Comparison of ENCODE assay signal across 9 cellular contexts in genomic region chr15:74420193-74420905, GRCh38. TPM values are rescaled to one million over a fixed set of nuclear protein-coding genes. Genes with fewer than 3 reads are reported as not detected.
DNase-seq lines count a peak whose midpoint lies in the region; ATAC-seq, FAIRE-seq and TF ChIP-seq lines count a peak whose summit lies in the region.
"Had no signal": no experiment of that assay in that cellular context is flagged by ENCODE, and none has a peak within 500 bp of the region (broad histone marks: within the 10 kb centered on the region; RNA-seq: fewer than 3 reads in every experiment).

No MANE protein-coding gene starts in this region.

- TF ChIP-seq CTCF in activated CD8-positive, alpha-beta T cell treated with anti-CD3 and anti-CD28 coated beads for 36 hours (IDR thresholded peaks at IDR 0.05) = no peak

- CTCF ChIA-PET in activated CD8-positive, alpha-beta T cell treated with anti-CD3 and anti-CD28 coated beads for 36 hours (lab: Charles Lee) = interaction anchor here (2.3 to 38.4 kb wide), 2 partner anchors 13 to 41 kb away, joined by 4 to 840 read pairs; no protein-coding TSS in a partner anchor

- no peaks in the 10 kb centered on the region for H3K27me3 Mint-ChIP-seq in activated CD8-positive, alpha-beta T cell treated with anti-CD3 and anti-CD28 coated beads for 36 hours

- 69 to 72% methylated on average over 6 to 10 of the region's 10 CpGs for WGBS in GM23248 (ENCODE audit: low coverage in 1 of 2, low lambda C conversion rate in 2 of 2, missing lambda C conversion rate in 2 of 2), 2 experiments
- WGBS in small intestine, 3 donors = 77 to 90% (median 80%) methylated on average over 10 of the region's 10 CpGs

- peaks cover 65% of the 10 kb centered on the region for H3K4me1 Mint-ChIP-seq in activated CD8-positive, alpha-beta T cell treated with anti-CD3 and anti-CD28 coated beads for 36 hours (ENCODE audit: low read depth)

- peaks cover 53% of the 10 kb centered on the region for H3F3A ChIP-seq in GM23248 (ENCODE audit: insufficient read depth)

- no peak for FAIRE-seq in small intestine (lab: Jason Lieb, UNC)

- H3K36me3 ChIP-seq in GM23248 (ENCODE audit: low read depth) (peaks cover 11% of the 10 kb centered on the region; the same call in 1 of the 2 replicates), small intestine (ENCODE audit: control insufficient read depth in 2 of 2, insufficient read depth in 2 of 2, low read length in 2 of 2) (no peaks in the 10 kb centered on the region)

- H3K9ac ChIP-seq in GM23248 = peak overlapping the region; percentile 39

- H3K9me3 ChIP-seq in GM23248 (ENCODE audit: low read depth) (no peaks in the 10 kb centered on the region), small intestine (ENCODE audit: control insufficient read depth, low read depth) (no peaks in the 10 kb centered on the region)

- in situ Hi-C loops in GM23248 (cut with MboI) = no loop called here

- peaks cover 34% of the 10 kb centered on the region for H3K36me3 Mint-ChIP-seq in activated CD8-positive, alpha-beta T cell treated with anti-CD3 and anti-CD28 coated beads for 36 hours (ENCODE audit: low read depth)

- H3K27me3 ChIP-seq in GM23248 (replicated peaks; ENCODE audit: insufficient read depth) (no peaks in the 10 kb centered on the region), small intestine (ENCODE audit: control insufficient read depth in 2 of 2, insufficient read depth in 2 of 2, low read length in 2 of 2) (no peaks in the 10 kb centered on the region)

- H3K4me3 ChIP-seq in GM23248 (no peak overlapping the region), small intestine (ENCODE audit: low read depth in 1 of 2, low read length in 2 of 2) (no peak overlapping the region)

- ATAC-seq in activated CD8-positive, alpha-beta T cell treated with anti-CD3 and anti-CD28 coated beads for 36 hours = peak; percentile 48

- no peak overlapping the region for H3K4me3 Mint-ChIP-seq in activated CD8-positive, alpha-beta T cell treated with anti-CD3 and anti-CD28 coated beads for 36 hours

- H3K27ac Mint-ChIP-seq in activated CD8-positive, alpha-beta T cell treated with anti-CD3 and anti-CD28 coated beads for 36 hours = peak overlapping the region; percentile 74

- peaks cover 100% of the 10 kb centered on the region for H3K79me2 ChIP-seq in GM23248 (ENCODE audit: insufficient read depth)

- H3K4me2 ChIP-seq in GM23248 (ENCODE audit: unreplicated experiment) = peak overlapping the region; percentile 60

- POLR2A ChIA-PET in activated CD8-positive, alpha-beta T cell treated with anti-CD3 and anti-CD28 coated beads for 36 hours (lab: Charles Lee) = interaction anchor here (1.3 kb wide), 1 partner anchor 14 kb away, joined by 4 read pairs; no protein-coding TSS in a partner anchor

- DNase-seq in A172 (ENCODE audit: low spot score) (peak; percentile 79), GM23248 (peak; percentile 45), left kidney (ENCODE audit: low read depth, low spot score) (peak; percentile 38), cerebellar nuclear complex (lab: John Stamatoyannopoulos, UW) (no peak), UCSD-AML1 (lab: John Stamatoyannopoulos, UW; ENCODE audit: unreplicated experiment) (no peak), small intestine (no peak)
- no peak for DNase-seq in activated CD8-positive, alpha-beta T cell treated with anti-CD3 and anti-CD28 coated beads for 36 hours
- DNase-seq in activated CD4-positive, CD25-positive, alpha-beta regulatory T cell (lab: John Stamatoyannopoulos, UW) = no peak
- DNase-seq: central memory CD4-positive, alpha-beta T cell had no signal

- peaks cover 88% of the 10 kb centered on the region for H3K4me1 ChIP-seq in GM23248 (ENCODE audit: insufficient read depth)
- H3K4me1 ChIP-seq in small intestine (ENCODE audit: control insufficient read depth in 2 of 2, insufficient read depth in 1 of 2, low read depth in 1 of 2, low read length in 1 of 2) = no peaks in the 10 kb centered on the region

- no peaks in the 10 kb centered on the region for H3K9me3 Mint-ChIP-seq in activated CD8-positive, alpha-beta T cell treated with anti-CD3 and anti-CD28 coated beads for 36 hours

- H3K27ac ChIP-seq in GM23248 (peak overlapping the region; percentile 61), small intestine (ENCODE audit: low read depth in 1 of 2, low read length in 1 of 2) (no peak overlapping the region)

- H3K9me2 ChIP-seq in GM23248 (ENCODE audit: insufficient read depth) = no peaks in the 10 kb centered on the region

- intact Hi-C loops in activated CD8-positive, alpha-beta T cell treated with anti-CD3 and anti-CD28 coated beads for 36 hours (cut with micrococcal nuclease) = no loop called here

- H2AFZ ChIP-seq in GM23248 = no peak overlapping the region

- H4K20me1 ChIP-seq in GM23248 (ENCODE audit: insufficient read depth) = no peaks in the 10 kb centered on the region; the same call in 1 of the 2 replicates

RNA-seq across cellular contexts. Expression of gene SEMA7A, which starts 13.4 kb away (rescaled TPM):
- 12.6 and 14.3 TPM in 2 replicates for total RNA-seq in A172 (2014; rRNA removed; shearing (Covaris generic))
- 132 and 151 TPM in 2 replicates for total RNA-seq in GM23248 (2014; rRNA removed; shearing (Covaris generic))
- polyA plus RNA-seq in GM23248 (2016; fragmentation: Nextera tagmentation; extraction: Ambion mirVana) (41.2 and 42.3 TPM in 2 replicates), small intestine (1 to 10 TPM in 1 of 3 donors, under 1 TPM in 2; 0.45 to 4.3 (median 0.81) TPM)
- 10 to 100 TPM; 62.4 TPM for total RNA-seq in activated CD8-positive, alpha-beta T cell treated with anti-CD3 and anti-CD28 coated beads for 36 hours

RNA-seq across cellular contexts. Expression of gene UBL7, which starts 40.6 kb away (rescaled TPM):
- total RNA-seq in A172 (2014; rRNA removed; shearing (Covaris generic)) = 102 and 137 TPM in 2 replicates
- 70.4 and 74.2 TPM in 2 replicates for total RNA-seq in GM23248 (2014; rRNA removed; shearing (Covaris generic))
- polyA plus RNA-seq in GM23248 (2016; fragmentation: Nextera tagmentation; extraction: Ambion mirVana) (78.6 and 79.1 TPM in 2 replicates), small intestine (10 to 100 TPM; 33.3 to 51.7 (median 37.8) TPM)
- 10 to 100 TPM; 48.8 to 53.3 TPM for total RNA-seq in activated CD8-positive, alpha-beta T cell treated with anti-CD3 and anti-CD28 coated beads for 36 hours

RNA-seq across cellular contexts. Expression of gene CYP11A1, which starts 52.9 kb away (rescaled TPM):
- total RNA-seq in A172 (2014; rRNA removed; shearing (Covaris generic)) = 1.2 TPM in 1 of 2 replicates, not detected in the other
- total RNA-seq in GM23248 (2014; rRNA removed; shearing (Covaris generic)) = 0.25 and 0.32 TPM in 2 replicates
- 1.2 and 1.9 TPM in 2 replicates for polyA plus RNA-seq in GM23248 (2016; fragmentation: Nextera tagmentation; extraction: Ambion mirVana)
- under 1 TPM; 0.29 to 0.31 TPM for total RNA-seq in activated CD8-positive, alpha-beta T cell treated with anti-CD3 and anti-CD28 coated beads for 36 hours
- 1 to 10 TPM in 1 of 3 donors, under 1 TPM in 2; 0.54 to 2.7 (median 0.54) TPM for polyA plus RNA-seq in small intestine

Comparison
In these comparisons a context has a peak if more than half of its experiments do, and no peak if none do; other contexts are left out.
1. DNase-seq: peak in A172 (single experiment), GM23248 (single experiment) and left kidney (single experiment); none in activated CD8-positive, alpha-beta T cell treated with anti-CD3 and anti-CD28 coated beads for 36 hours (single experiment), cerebellar nuclear complex (0 of 2), UCSD-AML1 (single experiment), activated CD4-positive, CD25-positive, alpha-beta regulatory T cell (0 of 4) and small intestine (single experiment).